13 cellular contexts compared by ENCODE assay signal in genomic region chr13:95260031-95260525, GRCh38. TPM values are rescaled to one million over a fixed set of nuclear protein-coding genes. Genes with fewer than 3 reads are reported as not detected.
A peak's percentile ranks its signal among the peaks of the same experiment; 100 is the strongest.
DNase-seq lines count a peak whose midpoint lies in the region; ATAC-seq and FAIRE-seq lines count a peak whose summit lies in the region.
"Had no signal": no experiment of that assay in that cellular context is flagged by ENCODE, and none has a peak within 500 bp of the region (broad histone marks: within the 10 kb centered on the region; RNA-seq: fewer than 3 reads in every experiment).

No MANE protein-coding gene starts in this region.

- peaks cover 92% of the 10 kb centered on the region for H3K79me2 ChIP-seq in Karpas-422 (ENCODE audit: low read length)

- DNase-seq in Karpas-422 (peak; percentile 70), small intestine (no peak), NCI-H82 (lab: John Stamatoyannopoulos, UW) (no peak), NCI-H69 (lab: John Stamatoyannopoulos, UW) (no peak)
- DNase-seq in activated CD4-positive, CD25-positive, alpha-beta regulatory T cell treated with anti-CD3 and anti-CD28 coated beads, Interleukin-2, amount 50 U/mL, for 72 hours, result no peak
- DNase-seq: NCI-H1417 treated with DMSO at 0.1 percent for 48 hours; posterior cingulate gyrus; stimulated activated CD4-positive, alpha-beta T cell treated with anti-CD3 and anti-CD28 coated beads, Interleukin-4, amount 100 ng/mL, for 4 hours; substantia nigra had no signal

- ATAC-seq in GM18511 (IDR thresholded peaks at IDR 0.05; ENCODE audit: unreplicated experiment), result peak; percentile 61
- ATAC-seq in GM21367 (IDR thresholded peaks at IDR 0.05; ENCODE audit: unreplicated experiment), result peak; percentile 34
- ATAC-seq in HG02970 (IDR thresholded peaks at IDR 0.05; ENCODE audit: low FRiP score, unreplicated experiment), result peak; percentile 42

- FAIRE-seq in small intestine (lab: Jason Lieb, UNC), result no peak

- H3K27ac ChIP-seq in Karpas-422 (ENCODE audit: low read length) (peak overlapping the region; percentile 27; the same call in 1 of the 2 replicates), small intestine (ENCODE audit: low read depth in 1 of 2, low read length in 1 of 2) (no peak overlapping the region)

- H3K4me1 ChIP-seq in Karpas-422 (ENCODE audit: low read length) (peaks cover 39% of the 10 kb centered on the region), small intestine (ENCODE audit: control insufficient read depth in 2 of 2, insufficient read depth in 1 of 2, low read depth in 1 of 2, low read length in 1 of 2) (peaks cover 5% of the 10 kb centered on the region in 2 donors)

- peak overlapping the region; percentile 56 for H3K4me2 ChIP-seq in Karpas-422 (ENCODE audit: low read depth, low read length, poor library complexity, severe bottlenecking)

- H3K9me3 ChIP-seq in Karpas-422 (ENCODE audit: low read length), result no peaks in the 10 kb centered on the region
- no peaks in the 10 kb centered on the region for H3K9me3 ChIP-seq in small intestine (ENCODE audit: control insufficient read depth, low read depth)

- no peaks in the 10 kb centered on the region for H4K20me1 ChIP-seq in Karpas-422 (ENCODE audit: insufficient read depth, low read depth, low read length)

- no peak overlapping the region for H2AFZ ChIP-seq in Karpas-422 (ENCODE audit: low read length)

- H3K9ac ChIP-seq in Karpas-422 (ENCODE audit: low read length), result no peak overlapping the region

- no peaks in the 10 kb centered on the region for H3K36me3 ChIP-seq in Karpas-422 (ENCODE audit: insufficient read depth, low read length)
- no peaks in the 10 kb centered on the region for H3K36me3 ChIP-seq in small intestine (ENCODE audit: control insufficient read depth in 2 of 2, insufficient read depth in 2 of 2, low read length in 2 of 2)

- no peak overlapping the region; the same call in 1 of the 2 replicates for H3K4me3 ChIP-seq in Karpas-422 (ENCODE audit: low read length)
- H3K4me3 ChIP-seq in small intestine (ENCODE audit: low read depth in 1 of 2, low read length in 2 of 2), result no peak overlapping the region
- H3K4me3 ChIP-seq: lung had no signal

- 75 to 81% (median 77%) methylated on average over 7 of the region's 7 CpGs for WGBS in small intestine, 3 donors

- H3K9me2 ChIP-seq in Karpas-422 (replicated peaks; ENCODE audit: insufficient read depth, low read length), result no peaks in the 10 kb centered on the region

- H3K27me3 ChIP-seq in Karpas-422 (ENCODE audit: low read length) (no peaks in the 10 kb centered on the region), small intestine (ENCODE audit: control insufficient read depth in 2 of 2, insufficient read depth in 2 of 2, low read length in 2 of 2) (no peaks in the 10 kb centered on the region)

RNA-seq across cellular contexts. Expression of gene ABCC4, which starts 41.2 kb away (rescaled TPM):
- 28.3 and 32.3 TPM in 2 replicates for total RNA-seq in Karpas-422 (2014; rRNA removed; shearing (Covaris generic); ENCODE audit: low replicate concordance)
- 1 to 10 TPM in 2 of 3 donors, under 1 TPM in 1; 0.67 to 8.1 (median 1.4) TPM for polyA plus RNA-seq in small intestine
